Comparison of ENCODE assay signal across 2 cellular contexts in the genomic region with DNA sequence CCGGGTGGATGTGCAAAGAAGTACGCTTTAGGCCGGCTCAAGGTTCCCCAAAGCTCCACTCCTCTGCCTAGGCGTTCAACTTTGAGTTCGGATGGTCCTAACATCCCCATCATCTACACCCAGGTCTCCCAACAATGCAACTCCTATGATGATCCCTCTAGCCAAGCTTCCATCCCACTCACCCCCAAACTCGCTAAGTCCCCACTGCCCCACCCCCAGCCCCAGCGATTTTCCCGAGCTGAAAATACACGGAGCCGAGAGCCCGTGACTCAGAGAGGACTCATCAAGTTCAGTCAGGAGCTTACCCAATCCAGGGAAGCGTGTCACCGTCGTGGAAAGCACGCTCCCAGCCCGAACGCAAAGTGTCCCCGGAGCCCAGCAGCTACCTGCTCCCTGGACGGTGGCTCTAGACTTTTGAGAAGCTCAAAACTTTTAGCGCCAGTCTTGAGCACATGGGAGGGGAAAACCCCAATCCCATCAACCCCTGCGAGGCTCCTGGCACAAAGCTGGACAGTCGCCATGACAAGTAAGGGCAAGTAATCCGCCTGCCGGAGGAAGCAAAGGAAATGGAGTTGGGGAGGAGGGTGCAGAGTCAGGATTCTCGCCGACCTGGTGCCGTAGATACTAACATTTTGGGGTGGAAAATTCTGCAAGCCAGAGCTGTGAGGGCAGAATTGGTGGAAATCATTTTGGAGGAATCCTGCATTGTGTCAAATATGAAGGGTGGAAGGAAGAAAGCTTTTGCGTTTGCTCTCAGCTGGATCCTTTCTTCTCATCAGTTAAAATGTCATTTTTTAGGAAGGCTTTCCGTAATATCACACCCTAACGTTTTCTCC.
TF ChIP-seq lines count a peak whose summit lies in the region.

TP53 (minus strand) TSS at position 419 of the 836 bp plus-strand sequence. CDS start 10,896 bp downstream, outside the sequence.

TF ChIP-seq in HEK293, 187 proteins besides CTCF, POLR2A, EP300 and RAD21 (continued from another document and continues in another):
- TF ChIP-seq, protein P1, sequence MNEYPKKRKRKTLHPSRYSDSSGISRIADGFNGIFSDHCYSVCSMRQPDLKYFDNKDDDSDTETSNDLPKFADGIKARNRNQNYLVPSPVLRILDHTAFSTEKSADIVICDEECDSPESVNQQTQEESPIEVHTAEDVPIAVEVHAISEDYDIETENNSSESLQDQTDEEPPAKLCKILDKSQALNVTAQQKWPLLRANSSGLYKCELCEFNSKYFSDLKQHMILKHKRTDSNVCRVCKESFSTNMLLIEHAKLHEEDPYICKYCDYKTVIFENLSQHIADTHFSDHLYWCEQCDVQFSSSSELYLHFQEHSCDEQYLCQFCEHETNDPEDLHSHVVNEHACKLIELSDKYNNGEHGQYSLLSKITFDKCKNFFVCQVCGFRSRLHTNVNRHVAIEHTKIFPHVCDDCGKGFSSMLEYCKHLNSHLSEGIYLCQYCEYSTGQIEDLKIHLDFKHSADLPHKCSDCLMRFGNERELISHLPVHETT (tag by site-specific recombination; IDR thresholded peaks at IDR 0.05) = peak; percentile 62
- TF ChIP-seq, protein P2, sequence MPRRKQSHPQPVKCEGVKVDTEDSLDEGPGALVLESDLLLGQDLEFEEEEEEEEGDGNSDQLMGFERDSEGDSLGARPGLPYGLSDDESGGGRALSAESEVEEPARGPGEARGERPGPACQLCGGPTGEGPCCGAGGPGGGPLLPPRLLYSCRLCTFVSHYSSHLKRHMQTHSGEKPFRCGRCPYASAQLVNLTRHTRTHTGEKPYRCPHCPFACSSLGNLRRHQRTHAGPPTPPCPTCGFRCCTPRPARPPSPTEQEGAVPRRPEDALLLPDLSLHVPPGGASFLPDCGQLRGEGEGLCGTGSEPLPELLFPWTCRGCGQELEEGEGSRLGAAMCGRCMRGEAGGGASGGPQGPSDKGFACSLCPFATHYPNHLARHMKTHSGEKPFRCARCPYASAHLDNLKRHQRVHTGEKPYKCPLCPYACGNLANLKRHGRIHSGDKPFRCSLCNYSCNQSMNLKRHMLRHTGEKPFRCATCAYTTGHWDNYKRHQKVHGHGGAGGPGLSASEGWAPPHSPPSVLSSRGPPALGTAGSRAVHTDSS (tag by site-specific recombination; IDR thresholded peaks at IDR 0.05) = no peak
- TF ChIP-seq, protein P3, sequence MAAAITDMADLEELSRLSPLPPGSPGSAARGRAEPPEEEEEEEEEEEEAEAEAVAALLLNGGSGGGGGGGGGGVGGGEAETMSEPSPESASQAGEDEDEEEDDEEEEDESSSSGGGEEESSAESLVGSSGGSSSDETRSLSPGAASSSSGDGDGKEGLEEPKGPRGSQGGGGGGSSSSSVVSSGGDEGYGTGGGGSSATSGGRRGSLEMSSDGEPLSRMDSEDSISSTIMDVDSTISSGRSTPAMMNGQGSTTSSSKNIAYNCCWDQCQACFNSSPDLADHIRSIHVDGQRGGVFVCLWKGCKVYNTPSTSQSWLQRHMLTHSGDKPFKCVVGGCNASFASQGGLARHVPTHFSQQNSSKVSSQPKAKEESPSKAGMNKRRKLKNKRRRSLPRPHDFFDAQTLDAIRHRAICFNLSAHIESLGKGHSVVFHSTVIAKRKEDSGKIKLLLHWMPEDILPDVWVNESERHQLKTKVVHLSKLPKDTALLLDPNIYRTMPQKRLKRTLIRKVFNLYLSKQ (tag by site-specific recombination; IDR thresholded peaks at IDR 0.05; ENCODE audit: borderline replicate concordance) = no peak
- TF ChIP-seq ZNF626 (tag by site-specific recombination; IDR thresholded peaks at IDR 0.05) = no peak
- no peak for TF ChIP-seq ZSCAN23 (tag by site-specific recombination; IDR thresholded peaks at IDR 0.05)
- no peak for TF ChIP-seq REPIN1 (tag by site-specific recombination; IDR thresholded peaks at IDR 0.05; ENCODE audit: low read depth)
- no peak for TF ChIP-seq ZNF645 (tag by site-specific recombination; IDR thresholded peaks at IDR 0.05)
- TF ChIP-seq GLI2 (tag by site-specific recombination; IDR thresholded peaks at IDR 0.05; ENCODE audit: borderline replicate concordance, low read depth) = no peak
- no peak for TF ChIP-seq ZNF155 (tag by site-specific recombination; IDR thresholded peaks at IDR 0.05)
- no peak for TF ChIP-seq BCL6B (tag by site-specific recombination; IDR thresholded peaks at IDR 0.05)
- TF ChIP-seq KLF8 (tag by site-specific recombination; IDR thresholded peaks at IDR 0.05) = peak; percentile 74
- TF ChIP-seq, protein P4, sequence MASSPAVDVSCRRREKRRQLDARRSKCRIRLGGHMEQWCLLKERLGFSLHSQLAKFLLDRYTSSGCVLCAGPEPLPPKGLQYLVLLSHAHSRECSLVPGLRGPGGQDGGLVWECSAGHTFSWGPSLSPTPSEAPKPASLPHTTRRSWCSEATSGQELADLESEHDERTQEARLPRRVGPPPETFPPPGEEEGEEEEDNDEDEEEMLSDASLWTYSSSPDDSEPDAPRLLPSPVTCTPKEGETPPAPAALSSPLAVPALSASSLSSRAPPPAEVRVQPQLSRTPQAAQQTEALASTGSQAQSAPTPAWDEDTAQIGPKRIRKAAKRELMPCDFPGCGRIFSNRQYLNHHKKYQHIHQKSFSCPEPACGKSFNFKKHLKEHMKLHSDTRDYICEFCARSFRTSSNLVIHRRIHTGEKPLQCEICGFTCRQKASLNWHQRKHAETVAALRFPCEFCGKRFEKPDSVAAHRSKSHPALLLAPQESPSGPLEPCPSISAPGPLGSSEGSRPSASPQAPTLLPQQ (tag by site-specific recombination; IDR thresholded peaks at IDR 0.05) = 0 out of 2 replicates have a peak, but pooled peaks have one; percentile 41
- no peak for TF ChIP-seq ZNF843 (tag by site-specific recombination; IDR thresholded peaks at IDR 0.05)
- TF ChIP-seq ZXDB (tag by site-specific recombination; IDR thresholded peaks at IDR 0.05) = peak; percentile 61
- no peak for TF ChIP-seq BCL11A (tag by site-specific recombination; IDR thresholded peaks at IDR 0.05; ENCODE audit: low read depth)

TF ChIP-seq in GM12878, 131 proteins besides CTCF, POLR2A, EP300 and RAD21 (continued from another document and continues in another):
- TF ChIP-seq JUNB (IDR thresholded peaks at IDR 0.05) = no peak
- no peak for TF ChIP-seq TBL1XR1 (IDR thresholded peaks at IDR 0.05; ENCODE audit: low read depth, low read length)
- TF ChIP-seq RB1 (IDR thresholded peaks at IDR 0.05; ENCODE audit: borderline replicate concordance) = peak; percentile 66; the same call in 1 of the 2 replicates
- TF ChIP-seq GATAD2B (conservative IDR thresholded peaks at IDR 0.05; ENCODE audit: low read depth) = 0 out of 2 replicates have a peak, but pooled peaks have one; percentile 15
- TF ChIP-seq IKZF1 (conservative IDR thresholded peaks at IDR 0.05) = peak; percentile 37
- no peak for TF ChIP-seq ZZZ3 (IDR thresholded peaks at IDR 0.05; ENCODE audit: control insufficient read depth, insufficient read length, low read depth)
- TF ChIP-seq, protein P5, sequence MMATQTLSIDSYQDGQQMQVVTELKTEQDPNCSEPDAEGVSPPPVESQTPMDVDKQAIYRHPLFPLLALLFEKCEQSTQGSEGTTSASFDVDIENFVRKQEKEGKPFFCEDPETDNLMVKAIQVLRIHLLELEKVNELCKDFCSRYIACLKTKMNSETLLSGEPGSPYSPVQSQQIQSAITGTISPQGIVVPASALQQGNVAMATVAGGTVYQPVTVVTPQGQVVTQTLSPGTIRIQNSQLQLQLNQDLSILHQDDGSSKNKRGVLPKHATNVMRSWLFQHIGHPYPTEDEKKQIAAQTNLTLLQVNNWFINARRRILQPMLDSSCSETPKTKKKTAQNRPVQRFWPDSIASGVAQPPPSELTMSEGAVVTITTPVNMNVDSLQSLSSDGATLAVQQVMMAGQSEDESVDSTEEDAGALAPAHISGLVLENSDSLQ (IDR thresholded peaks at IDR 0.05) = peak; percentile 50
- TF ChIP-seq, protein P6, sequence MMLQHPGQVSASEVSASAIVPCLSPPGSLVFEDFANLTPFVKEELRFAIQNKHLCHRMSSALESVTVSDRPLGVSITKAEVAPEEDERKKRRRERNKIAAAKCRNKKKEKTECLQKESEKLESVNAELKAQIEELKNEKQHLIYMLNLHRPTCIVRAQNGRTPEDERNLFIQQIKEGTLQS (IDR thresholded peaks at IDR 0.05; ENCODE audit: borderline replicate concordance, extremely low read depth, low read depth, low read length) = no peak
- TF ChIP-seq ZSCAN29 (IDR thresholded peaks at IDR 0.05) = no peak
- TF ChIP-seq, protein P7, sequence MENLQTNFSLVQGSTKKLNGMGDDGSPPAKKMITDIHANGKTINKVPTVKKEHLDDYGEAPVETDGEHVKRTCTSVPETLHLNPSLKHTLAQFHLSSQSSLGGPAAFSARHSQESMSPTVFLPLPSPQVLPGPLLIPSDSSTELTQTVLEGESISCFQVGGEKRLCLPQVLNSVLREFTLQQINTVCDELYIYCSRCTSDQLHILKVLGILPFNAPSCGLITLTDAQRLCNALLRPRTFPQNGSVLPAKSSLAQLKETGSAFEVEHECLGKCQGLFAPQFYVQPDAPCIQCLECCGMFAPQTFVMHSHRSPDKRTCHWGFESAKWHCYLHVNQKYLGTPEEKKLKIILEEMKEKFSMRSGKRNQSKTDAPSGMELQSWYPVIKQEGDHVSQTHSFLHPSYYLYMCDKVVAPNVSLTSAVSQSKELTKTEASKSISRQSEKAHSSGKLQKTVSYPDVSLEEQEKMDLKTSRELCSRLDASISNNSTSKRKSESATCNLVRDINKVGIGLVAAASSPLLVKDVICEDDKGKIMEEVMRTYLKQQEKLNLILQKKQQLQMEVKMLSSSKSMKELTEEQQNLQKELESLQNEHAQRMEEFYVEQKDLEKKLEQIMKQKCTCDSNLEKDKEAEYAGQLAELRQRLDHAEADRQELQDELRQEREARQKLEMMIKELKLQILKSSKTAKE (IDR thresholded peaks at IDR 0.05; ENCODE audit: low read depth, poor library complexity, severe bottlenecking) = no peak
- TF ChIP-seq, protein P8, sequence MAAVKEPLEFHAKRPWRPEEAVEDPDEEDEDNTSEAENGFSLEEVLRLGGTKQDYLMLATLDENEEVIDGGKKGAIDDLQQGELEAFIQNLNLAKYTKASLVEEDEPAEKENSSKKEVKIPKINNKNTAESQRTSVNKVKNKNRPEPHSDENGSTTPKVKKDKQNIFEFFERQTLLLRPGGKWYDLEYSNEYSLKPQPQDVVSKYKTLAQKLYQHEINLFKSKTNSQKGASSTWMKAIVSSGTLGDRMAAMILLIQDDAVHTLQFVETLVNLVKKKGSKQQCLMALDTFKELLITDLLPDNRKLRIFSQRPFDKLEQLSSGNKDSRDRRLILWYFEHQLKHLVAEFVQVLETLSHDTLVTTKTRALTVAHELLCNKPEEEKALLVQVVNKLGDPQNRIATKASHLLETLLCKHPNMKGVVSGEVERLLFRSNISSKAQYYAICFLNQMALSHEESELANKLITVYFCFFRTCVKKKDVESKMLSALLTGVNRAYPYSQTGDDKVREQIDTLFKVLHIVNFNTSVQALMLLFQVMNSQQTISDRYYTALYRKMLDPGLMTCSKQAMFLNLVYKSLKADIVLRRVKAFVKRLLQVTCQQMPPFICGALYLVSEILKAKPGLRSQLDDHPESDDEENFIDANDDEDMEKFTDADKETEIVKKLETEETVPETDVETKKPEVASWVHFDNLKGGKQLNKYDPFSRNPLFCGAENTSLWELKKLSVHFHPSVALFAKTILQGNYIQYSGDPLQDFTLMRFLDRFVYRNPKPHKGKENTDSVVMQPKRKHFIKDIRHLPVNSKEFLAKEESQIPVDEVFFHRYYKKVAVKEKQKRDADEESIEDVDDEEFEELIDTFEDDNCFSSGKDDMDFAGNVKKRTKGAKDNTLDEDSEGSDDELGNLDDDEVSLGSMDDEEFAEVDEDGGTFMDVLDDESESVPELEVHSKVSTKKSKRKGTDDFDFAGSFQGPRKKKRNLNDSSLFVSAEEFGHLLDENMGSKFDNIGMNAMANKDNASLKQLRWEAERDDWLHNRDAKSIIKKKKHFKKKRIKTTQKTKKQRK (IDR thresholded peaks at IDR 0.05; ENCODE audit: low read depth, low read length) = no peak
- TF ChIP-seq HDAC2 (IDR thresholded peaks at IDR 0.05) = no peak; the same call in 1 of the 2 replicates
- TF ChIP-seq EED (IDR thresholded peaks at IDR 0.05; ENCODE audit: low read depth) = no peak
- TF ChIP-seq RFX5 (IDR thresholded peaks at IDR 0.05; ENCODE audit: low read depth, low read length) = no peak
- no peak for TF ChIP-seq BRCA1 (IDR thresholded peaks at IDR 0.05; ENCODE audit: low read depth, low read length)
- TF ChIP-seq BMI1 (IDR thresholded peaks at IDR 0.05; ENCODE audit: borderline replicate concordance) = no peak
- TF ChIP-seq HDAC6 (IDR thresholded peaks at IDR 0.05; ENCODE audit: unreplicated experiment) = peak; percentile 72
- TF ChIP-seq, protein P9, sequence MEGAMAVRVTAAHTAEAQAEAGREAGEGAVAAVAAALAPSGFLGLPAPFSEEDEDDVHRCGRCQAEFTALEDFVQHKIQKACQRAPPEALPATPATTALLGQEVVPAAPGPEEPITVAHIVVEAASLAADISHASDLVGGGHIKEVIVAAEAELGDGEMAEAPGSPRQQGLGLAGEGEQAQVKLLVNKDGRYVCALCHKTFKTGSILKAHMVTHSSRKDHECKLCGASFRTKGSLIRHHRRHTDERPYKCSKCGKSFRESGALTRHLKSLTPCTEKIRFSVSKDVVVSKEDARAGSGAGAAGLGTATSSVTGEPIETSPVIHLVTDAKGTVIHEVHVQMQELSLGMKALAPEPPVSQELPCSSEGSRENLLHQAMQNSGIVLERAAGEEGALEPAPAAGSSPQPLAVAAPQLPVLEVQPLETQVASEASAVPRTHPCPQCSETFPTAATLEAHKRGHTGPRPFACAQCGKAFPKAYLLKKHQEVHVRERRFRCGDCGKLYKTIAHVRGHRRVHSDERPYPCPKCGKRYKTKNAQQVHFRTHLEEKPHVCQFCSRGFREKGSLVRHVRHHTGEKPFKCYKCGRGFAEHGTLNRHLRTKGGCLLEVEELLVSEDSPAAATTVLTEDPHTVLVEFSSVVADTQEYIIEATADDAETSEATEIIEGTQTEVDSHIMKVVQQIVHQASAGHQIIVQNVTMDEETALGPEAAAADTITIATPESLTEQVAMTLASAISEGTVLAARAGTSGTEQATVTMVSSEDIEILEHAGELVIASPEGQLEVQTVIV (IDR thresholded peaks at IDR 0.05; ENCODE audit: borderline replicate concordance, partially characterized antibody) = no peak
- TF ChIP-seq SRF (IDR thresholded peaks at IDR 0.05; ENCODE audit: low read depth in 2 of 2, low read length in 2 of 2) = 0 out of 4 replicates have a peak, but pooled peaks of 1 of the 2 experiments have one; percentile 36
- TF ChIP-seq SIX5 (IDR thresholded peaks at IDR 0.05; ENCODE audit: low read depth, low read length, severe bottlenecking) = peak; percentile 85
- TF ChIP-seq CBX3 (IDR thresholded peaks at IDR 0.05; ENCODE audit: borderline replicate concordance, low read depth) = no peak
- no peak for TF ChIP-seq KAT2A (conservative IDR thresholded peaks at IDR 0.05; ENCODE audit: control insufficient read depth, low read depth, low read length)
- peak; percentile 95 for TF ChIP-seq MXI1 (IDR thresholded peaks at IDR 0.05; ENCODE audit: low read depth, low read length)
- TF ChIP-seq BHLHE40 (IDR thresholded peaks at IDR 0.05; ENCODE audit: borderline replicate concordance in 1 of 2, low read depth in 2 of 2, low read length in 1 of 2) = peak; percentile 28 to 49; a peak in 2 of 4 replicates
